ENCODE assay signal across 22 cellular contexts in the genomic region with DNA sequence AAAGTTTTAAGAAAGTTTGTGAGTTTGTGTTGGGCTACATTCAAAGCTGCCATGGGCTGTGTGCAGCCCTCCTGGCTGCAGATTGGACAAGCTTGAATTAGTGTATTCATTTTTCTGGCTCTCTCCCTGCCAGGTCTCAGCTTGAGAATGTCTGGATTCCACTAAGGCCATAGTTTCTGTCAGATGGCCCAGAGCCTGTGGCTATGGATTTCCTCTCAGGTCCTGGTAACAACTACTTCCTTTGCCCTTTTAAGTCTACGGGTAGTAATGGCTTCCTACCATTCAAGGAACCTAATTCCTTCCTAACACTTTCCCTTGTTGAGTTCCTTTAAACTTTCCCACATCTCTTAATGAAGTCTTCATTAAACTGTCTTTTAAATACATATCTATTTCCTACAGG. TPM values are rescaled to one million over a fixed set of nuclear protein-coding genes. Genes with fewer than 3 reads are reported as not detected.
DNase-seq lines count a peak whose midpoint lies in the region; ATAC-seq and TF ChIP-seq lines count a peak whose summit lies in the region.
"Had no signal": no experiment of that assay in that cellular context is flagged by ENCODE, and none has a peak within 500 bp of the region (broad histone marks: within the 10 kb centered on the region; RNA-seq: fewer than 3 reads in every experiment).

No MANE protein-coding gene starts in this region.

- H3K4me1 Mint-ChIP-seq in GM23338: no peaks in the 10 kb centered on the region
- H3K4me1 Mint-ChIP-seq: B cell had no signal

- no peak overlapping the region for H3K4me3 Mint-ChIP-seq in GM23338
- H3K4me3 Mint-ChIP-seq: B cell, IgD-negative memory B cell had no signal

- peak; percentile 40 for DNase-seq in AG10803 (ENCODE audit: low read depth)
- no peak for DNase-seq in GM23338 (ENCODE audit: low spot score)
- DNase-seq in astrocyte of the cerebellum (ENCODE audit: low read depth): peak; percentile 67
- peak; percentile 3 for DNase-seq in hepatic stellate cell (ENCODE audit: low spot score)
- DNase-seq in upper lobe of right lung: no peak
- DNase-seq in stimulated activated CD8-positive, alpha-beta memory T cell treated with anti-CD3 and anti-CD28 coated beads, Interleukin-4, amount 100 ng/mL, for 48 hours: no peak
- DNase-seq in NCI-H345 (lab: John Stamatoyannopoulos, UW): no peak
- DNase-seq in stimulated activated naive CD4-positive, alpha-beta T cell (lab: John Stamatoyannopoulos, UW): no peak
- DNase-seq: DMS79 treated with DMSO at 0.1 percent for 48 hours, Karpas-422, MM.1S, NCI-H1092 treated with DMSO at 0.1 percent for 48 hours, NCI-H1694 treated with DMSO at 0.1 percent for 48 hours, NCI-H2107, NCI-H510A treated with DMSO at 0.1 percent for 48 hours, NCI-H774, SHP77 treated with DMSO at 0.1 percent for 48 hours had no signal

- no peak overlapping the region for H3K4me2 ChIP-seq in GM23338
- H3K4me2 ChIP-seq: A549 had no signal

- 0 out of 2 replicates have a peak overlapping the region, but pooled peaks have one; percentile 16 for H2AFZ ChIP-seq in GM23338

- intact Hi-C loops in upper lobe of right lung (cut with DNase I): no loop called here

- H3K27me3 Mint-ChIP-seq in GM23338 (ENCODE audit: insufficient read depth, low read depth, poor library complexity): no peaks in the 10 kb centered on the region

- peaks cover 28% of the 10 kb centered on the region for H3K9me3 Mint-ChIP-seq in GM23338
- H3K9me3 Mint-ChIP-seq: IgD-negative memory B cell had no signal

- H3K79me2 ChIP-seq in GM23338 (replicated peaks; ENCODE audit: insufficient read depth): no peaks in the 10 kb centered on the region

- no peaks in the 10 kb centered on the region for H3F3A ChIP-seq in GM23338 (replicated peaks; ENCODE audit: low read depth)

- no peaks in the 10 kb centered on the region for H3K9me3 ChIP-seq in upper lobe of right lung
- H3K9me3 ChIP-seq: A549, HAP-1 had no signal

- H3K4me1 ChIP-seq in GM23338 (ENCODE audit: insufficient read depth) (no peaks in the 10 kb centered on the region; the same call in 1 of the 2 replicates), upper lobe of right lung (no peaks in the 10 kb centered on the region)
- H3K4me1 ChIP-seq: A549, HAP-1 had no signal

- TF ChIP-seq CTCF in AG10803 (conservative IDR thresholded peaks at IDR 0.05; ENCODE audit: low read length) (no peak), GM23338 (conservative IDR thresholded peaks at IDR 0.05; ENCODE audit: low read depth in 2 of 2) (no peak), astrocyte of the cerebellum (IDR thresholded peaks at IDR 0.05; ENCODE audit: low read depth, low read length, missing control alignments) (no peak), upper lobe of right lung (IDR thresholded peaks at IDR 0.05) (no peak)

- H3K27me3 ChIP-seq in GM23338 (ENCODE audit: insufficient read depth): no peaks in the 10 kb centered on the region
- H3K27me3 ChIP-seq in upper lobe of right lung: peaks cover 12% of the 10 kb centered on the region

- H3K36me3 Mint-ChIP-seq in GM23338 (ENCODE audit: low read depth): peaks cover 7% of the 10 kb centered on the region
- H3K36me3 Mint-ChIP-seq: IgD-negative memory B cell had no signal

- H3K9me2 ChIP-seq in GM23338 (ENCODE audit: insufficient read depth): no peaks in the 10 kb centered on the region

- H3K27ac Mint-ChIP-seq in GM23338: no peak overlapping the region
- H3K27ac Mint-ChIP-seq: B cell, IgD-negative memory B cell had no signal

- no peak overlapping the region for H3K4me3 ChIP-seq in AG10803 (ENCODE audit: low read length)
- no peak overlapping the region for H3K4me3 ChIP-seq in GM23338
- H3K4me3 ChIP-seq in astrocyte of the cerebellum (ENCODE audit: low read depth, low read length): no peak overlapping the region
- no peak overlapping the region for H3K4me3 ChIP-seq in upper lobe of right lung
- H3K4me3 ChIP-seq: A549, HAP-1 had no signal

- no peaks in the 10 kb centered on the region for H4K20me1 ChIP-seq in GM23338 (replicated peaks; ENCODE audit: insufficient read depth)

- in situ Hi-C loops in astrocyte of the cerebellum (cut with HindIII; ENCODE audit: low sequenced_read_pairs): no loop called here

- ATAC-seq in GM23338 (no peak), upper lobe of right lung (no peak)
- ATAC-seq: A549 had no signal

- H3K36me3 ChIP-seq in GM23338 (ENCODE audit: insufficient read depth): no peaks in the 10 kb centered on the region
- no peaks in the 10 kb centered on the region for H3K36me3 ChIP-seq in upper lobe of right lung
- H3K36me3 ChIP-seq: HAP-1 had no signal

- H3K27ac ChIP-seq in GM23338 (ENCODE audit: low read depth) (no peak overlapping the region), upper lobe of right lung (no peak overlapping the region)
- H3K27ac ChIP-seq: A549, HL-60 had no signal

TF ChIP-seq in GM23338, 12 proteins besides CTCF, POLR2A, EP300 and RAD21 (continues in another document):
- no peak for TF ChIP-seq CREB1 (CRISPR knock-in tag; IDR thresholded peaks at IDR 0.05; ENCODE audit: low read depth)
- TF ChIP-seq, protein P1, sequence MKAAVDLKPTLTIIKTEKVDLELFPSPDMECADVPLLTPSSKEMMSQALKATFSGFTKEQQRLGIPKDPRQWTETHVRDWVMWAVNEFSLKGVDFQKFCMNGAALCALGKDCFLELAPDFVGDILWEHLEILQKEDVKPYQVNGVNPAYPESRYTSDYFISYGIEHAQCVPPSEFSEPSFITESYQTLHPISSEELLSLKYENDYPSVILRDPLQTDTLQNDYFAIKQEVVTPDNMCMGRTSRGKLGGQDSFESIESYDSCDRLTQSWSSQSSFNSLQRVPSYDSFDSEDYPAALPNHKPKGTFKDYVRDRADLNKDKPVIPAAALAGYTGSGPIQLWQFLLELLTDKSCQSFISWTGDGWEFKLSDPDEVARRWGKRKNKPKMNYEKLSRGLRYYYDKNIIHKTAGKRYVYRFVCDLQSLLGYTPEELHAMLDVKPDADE (IDR thresholded peaks at IDR 0.05): no peak
- TF ChIP-seq ZNF114 (CRISPR knock-in tag; IDR thresholded peaks at IDR 0.05): no peak
- TF ChIP-seq EZH2phosphoT487 (IDR thresholded peaks at IDR 0.05; ENCODE audit: unreplicated experiment): no peak
- TF ChIP-seq ZNF331 (CRISPR knock-in tag; IDR thresholded peaks at IDR 0.05; ENCODE audit: low read depth): no peak
- no peak for TF ChIP-seq POLR2AphosphoS5 (IDR thresholded peaks at IDR 0.05; ENCODE audit: low read depth)
- no peak for TF ChIP-seq STAT1 (IDR thresholded peaks at IDR 0.05; ENCODE audit: unreplicated experiment)
- TF ChIP-seq NANOG (IDR thresholded peaks at IDR 0.05; ENCODE audit: borderline replicate concordance): no peak
- TF ChIP-seq, protein P2, sequence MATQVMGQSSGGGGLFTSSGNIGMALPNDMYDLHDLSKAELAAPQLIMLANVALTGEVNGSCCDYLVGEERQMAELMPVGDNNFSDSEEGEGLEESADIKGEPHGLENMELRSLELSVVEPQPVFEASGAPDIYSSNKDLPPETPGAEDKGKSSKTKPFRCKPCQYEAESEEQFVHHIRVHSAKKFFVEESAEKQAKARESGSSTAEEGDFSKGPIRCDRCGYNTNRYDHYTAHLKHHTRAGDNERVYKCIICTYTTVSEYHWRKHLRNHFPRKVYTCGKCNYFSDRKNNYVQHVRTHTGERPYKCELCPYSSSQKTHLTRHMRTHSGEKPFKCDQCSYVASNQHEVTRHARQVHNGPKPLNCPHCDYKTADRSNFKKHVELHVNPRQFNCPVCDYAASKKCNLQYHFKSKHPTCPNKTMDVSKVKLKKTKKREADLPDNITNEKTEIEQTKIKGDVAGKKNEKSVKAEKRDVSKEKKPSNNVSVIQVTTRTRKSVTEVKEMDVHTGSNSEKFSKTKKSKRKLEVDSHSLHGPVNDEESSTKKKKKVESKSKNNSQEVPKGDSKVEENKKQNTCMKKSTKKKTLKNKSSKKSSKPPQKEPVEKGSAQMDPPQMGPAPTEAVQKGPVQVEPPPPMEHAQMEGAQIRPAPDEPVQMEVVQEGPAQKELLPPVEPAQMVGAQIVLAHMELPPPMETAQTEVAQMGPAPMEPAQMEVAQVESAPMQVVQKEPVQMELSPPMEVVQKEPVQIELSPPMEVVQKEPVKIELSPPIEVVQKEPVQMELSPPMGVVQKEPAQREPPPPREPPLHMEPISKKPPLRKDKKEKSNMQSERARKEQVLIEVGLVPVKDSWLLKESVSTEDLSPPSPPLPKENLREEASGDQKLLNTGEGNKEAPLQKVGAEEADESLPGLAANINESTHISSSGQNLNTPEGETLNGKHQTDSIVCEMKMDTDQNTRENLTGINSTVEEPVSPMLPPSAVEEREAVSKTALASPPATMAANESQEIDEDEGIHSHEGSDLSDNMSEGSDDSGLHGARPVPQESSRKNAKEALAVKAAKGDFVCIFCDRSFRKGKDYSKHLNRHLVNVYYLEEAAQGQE (IDR thresholded peaks at IDR 0.05; ENCODE audit: unreplicated experiment): no peak

RNA-seq across cellular contexts. Expression of a gene that starts 24.3 kb away (rescaled TPM):
- total RNA-seq in GM23338 (2014; rRNA removed; shearing (Covaris generic)): 91.6 and 92.2 TPM in 2 replicates
- polyA plus RNA-seq in GM23338 (2016; fragmentation: Nextera tagmentation; extraction: Ambion mirVana): 112 and 123 TPM in 2 replicates
- total RNA-seq in upper lobe of right lung: 33.0 TPM

Comparison
In these comparisons a context has a peak if more than half of its experiments do, and no peak if none do; other contexts are left out.
1. DNase-seq: peak in AG10803 (single experiment), astrocyte of the cerebellum (single experiment) and hepatic stellate cell (single experiment); none in GM23338 (single experiment), upper lobe of right lung (single experiment), stimulated activated CD8-positive, alpha-beta memory T cell treated with anti-CD3 and anti-CD28 coated beads, Interleukin-4, amount 100 ng/mL, for 48 hours (single experiment), NCI-H345 (single experiment) and stimulated activated naive CD4-positive, alpha-beta T cell (0 of 6).